ENCODE assay signal across 9 cellular contexts in genomic region chr21:31865429-31865970, GRCh38.
"Had no signal": no experiment of that assay in that cellular context is flagged by ENCODE, and none has a peak within 500 bp of the region (broad histone marks: within the 10 kb centered on the region; RNA-seq: fewer than 3 reads in every experiment).

No MANE protein-coding gene starts in this region.

- H3K27ac Mint-ChIP-seq: brain; memory B cell; naive thymus-derived CD8-positive, alpha-beta T cell; stimulated activated naive B cell treated with anti-CD40 and anti-IgM and Interleukin-4, amounts not matched to agents 10 μg/mL and 1 μg/mL and 100 μg/mL, for 72 hours had no signal

- H3K9me3 ChIP-seq: left lung, neutrophil, thoracic aorta, upper lobe of left lung had no signal

- H3K79me2 ChIP-seq: parathyroid adenoma had no signal

- H3K4me3 Mint-ChIP-seq: brain; memory B cell; naive thymus-derived CD8-positive, alpha-beta T cell; stimulated activated naive B cell treated with anti-CD40 and anti-IgM and Interleukin-4, amounts not matched to agents 10 μg/mL and 1 μg/mL and 100 μg/mL, for 72 hours had no signal

- H3K4me1 ChIP-seq: left lung, parathyroid adenoma had no signal

- H3K36me3 Mint-ChIP-seq: brain; naive thymus-derived CD8-positive, alpha-beta T cell; stimulated activated naive B cell treated with anti-CD40 and anti-IgM and Interleukin-4, amounts not matched to agents 10 μg/mL and 1 μg/mL and 100 μg/mL, for 72 hours had no signal

- H3K4me3 ChIP-seq: left lung, thoracic aorta, upper lobe of left lung had no signal

- H3K9me3 Mint-ChIP-seq: brain; naive thymus-derived CD8-positive, alpha-beta T cell had no signal

- H3K27me3 ChIP-seq: upper lobe of left lung had no signal

- H2AFZ ChIP-seq: parathyroid adenoma had no signal

- H3K27ac ChIP-seq: left lung, neutrophil, parathyroid adenoma, thoracic aorta, upper lobe of left lung had no signal

- H3K4me1 Mint-ChIP-seq: naive thymus-derived CD8-positive, alpha-beta T cell; stimulated activated naive B cell treated with anti-CD40 and anti-IgM and Interleukin-4, amounts not matched to agents 10 μg/mL and 1 μg/mL and 100 μg/mL, for 72 hours had no signal

- H3K36me3 ChIP-seq: left lung, neutrophil, thoracic aorta, upper lobe of left lung had no signal

- H3K9ac ChIP-seq: parathyroid adenoma had no signal
